18 cellular contexts compared by ENCODE assay signal in genomic region chr3:18989237-18989812, GRCh38.
DNase-seq lines count a peak whose midpoint lies in the region; ATAC-seq and TF ChIP-seq lines count a peak whose summit lies in the region.
"Had no signal": no experiment of that assay in that cellular context is flagged by ENCODE, and none has a peak within 500 bp of the region (broad histone marks: within the 10 kb centered on the region; RNA-seq: fewer than 3 reads in every experiment).

No MANE protein-coding gene starts in this region.

- no peak overlapping the region for H3K4ac ChIP-seq in mesenchymal stem cell (ENCODE audit: low read depth in 1 of 2, low read length in 2 of 2)

- H2BK120ac ChIP-seq in mesenchymal stem cell (ENCODE audit: low read depth, low read length): no peak overlapping the region

- no peak for TF ChIP-seq CTCF in activated CD8-positive, alpha-beta T cell treated with anti-CD3 and anti-CD28 coated beads for 36 hours (IDR thresholded peaks at IDR 0.05)
- TF ChIP-seq CTCF in right atrium auricular region (IDR thresholded peaks at IDR 0.05): no peak

- H2AFZ ChIP-seq in mesenchymal stem cell (ENCODE audit: low read depth, low read length): no peak overlapping the region

- H4K91ac ChIP-seq in mesenchymal stem cell (ENCODE audit: low read length): no peak overlapping the region

- H3K4me3 ChIP-seq in CD4-positive, alpha-beta memory T cell (ENCODE audit: low read length in 2 of 2): no peak overlapping the region
- no peak overlapping the region for H3K4me3 ChIP-seq in mesenchymal stem cell (ENCODE audit: insufficient read depth in 1 of 2, low read depth in 1 of 2, low read length in 2 of 2)
- no peak overlapping the region for H3K4me3 ChIP-seq in right atrium auricular region
- H3K4me3 ChIP-seq: GM12878 had no signal

- H3K4me2 ChIP-seq in mesenchymal stem cell (ENCODE audit: low read length, poor library complexity, severe bottlenecking): no peak overlapping the region
- H3K4me2 ChIP-seq: SK-N-SH had no signal

- H4K8ac ChIP-seq in mesenchymal stem cell (ENCODE audit: low read length): no peak overlapping the region

- CTCF ChIA-PET in CD4-positive, alpha-beta memory T cell (lab: Charles Lee; ENCODE audit: partially characterized antibody): interaction anchor here (1.2 to 1.7 kb wide), 3 partner anchors 14 to 142 kb away, joined by 5 to 6 read pairs (median 6); no protein-coding TSS in a partner anchor
- CTCF ChIA-PET in activated CD8-positive, alpha-beta T cell treated with anti-CD3 and anti-CD28 coated beads for 36 hours (lab: Charles Lee): interaction anchor here (0.6 to 2.8 kb wide), 19 partner anchors 18 to 1148 kb away, joined by 3 to 35 read pairs (median 4); no protein-coding TSS in a partner anchor

- no peaks in the 10 kb centered on the region for H3K4me1 ChIP-seq in CD4-positive, alpha-beta memory T cell (ENCODE audit: insufficient read depth, low read length)
- H3K4me1 ChIP-seq in mesenchymal stem cell (ENCODE audit: control insufficient read depth, insufficient read depth, low read depth, low read length): no peaks in the 10 kb centered on the region
- no peaks in the 10 kb centered on the region for H3K4me1 ChIP-seq in right atrium auricular region
- H3K4me1 ChIP-seq: parathyroid adenoma had no signal

- peak overlapping the region; percentile 81 for H3K27ac Mint-ChIP-seq in activated CD4-positive, alpha-beta T cell treated with anti-CD3 and anti-CD28 coated beads, Interleukin-2, amount 10 ng/mL, durations not matched to agents 24 days and 14 days
- H3K27ac Mint-ChIP-seq in CD4-positive, alpha-beta memory T cell: no peak overlapping the region
- H3K27ac Mint-ChIP-seq in activated CD8-positive, alpha-beta T cell treated with anti-CD3 and anti-CD28 coated beads for 36 hours: peak overlapping the region; percentile 79

- DNase-seq in activated CD4-positive, alpha-beta T cell treated with anti-CD3 and anti-CD28 coated beads, Interleukin-2, amount 10 ng/mL, durations not matched to agents 24 days and 14 days: peak; percentile 65
- DNase-seq in activated CD4-positive, alpha-beta T cell treated with anti-CD3 and anti-CD28 coated beads, Interleukin-2, amount 50 U/mL, for 48 hours: no peak
- no peak for DNase-seq in CD4-positive, alpha-beta memory T cell
- DNase-seq in activated CD8-positive, alpha-beta T cell treated with anti-CD3 and anti-CD28 coated beads for 36 hours: peak; percentile 30
- DNase-seq in mesenchymal stem cell (peak; percentile 51), right atrium auricular region (ENCODE audit: low spot score) (no peak)
- DNase-seq: activated gamma-delta T cell treated with Interleukin-2 at 50 U/mL for 16 hours; DMS79; right cardiac atrium; stimulated activated CD4-positive, alpha-beta T cell treated with anti-CD3 and anti-CD28 coated beads, Interleukin-12 subunit alpha, Interleukin-12 subunit beta, amount 100 ng/mL, for 4 hours; T-helper 9 cell; WERI-Rb-1 had no signal

- no peak overlapping the region for H2BK12ac ChIP-seq in mesenchymal stem cell (ENCODE audit: low read length in 2 of 2)

- H3K9me3 Mint-ChIP-seq in activated CD4-positive, alpha-beta T cell treated with anti-CD3 and anti-CD28 coated beads, Interleukin-2, amount 10 ng/mL, durations not matched to agents 24 days and 14 days: no peaks in the 10 kb centered on the region
- no peaks in the 10 kb centered on the region for H3K9me3 Mint-ChIP-seq in CD4-positive, alpha-beta memory T cell
- H3K9me3 Mint-ChIP-seq in activated CD8-positive, alpha-beta T cell treated with anti-CD3 and anti-CD28 coated beads for 36 hours: no peaks in the 10 kb centered on the region
- H3K9me3 Mint-ChIP-seq: neural crest cell had no signal

- H2BK15ac ChIP-seq in mesenchymal stem cell (ENCODE audit: low read depth, poor library complexity, severe bottlenecking): no peak overlapping the region

- H3K27me3 ChIP-seq in CD4-positive, alpha-beta memory T cell (ENCODE audit: insufficient read depth, low read length): peaks cover 6% of the 10 kb centered on the region
- peaks cover 0 to 5% of the 10 kb centered on the region in 2 experiments for H3K27me3 ChIP-seq in mesenchymal stem cell (ENCODE audit: control insufficient read depth in 1 of 2, insufficient read depth in 1 of 2, low read length in 2 of 2)
- no peaks in the 10 kb centered on the region for H3K27me3 ChIP-seq in right atrium auricular region

- peak; percentile 73 for ATAC-seq in activated CD8-positive, alpha-beta T cell treated with anti-CD3 and anti-CD28 coated beads for 36 hours
- no peak for ATAC-seq in GM18861 (IDR thresholded peaks at IDR 0.05; ENCODE audit: unreplicated experiment)
- no peak for ATAC-seq in HG02571 (IDR thresholded peaks at IDR 0.05; ENCODE audit: unreplicated experiment)
- ATAC-seq: right cardiac atrium had no signal

- no peaks in the 10 kb centered on the region for H3K9me3 ChIP-seq in CD4-positive, alpha-beta memory T cell (ENCODE audit: control insufficient read depth in 1 of 2, low read length in 2 of 2)
- H3K9me3 ChIP-seq in mesenchymal stem cell (ENCODE audit: control insufficient read depth, low read length) (no peaks in the 10 kb centered on the region), right atrium auricular region (no peaks in the 10 kb centered on the region)
- H3K9me3 ChIP-seq: SK-N-SH had no signal

- H3K4me1 Mint-ChIP-seq in activated CD4-positive, alpha-beta T cell treated with anti-CD3 and anti-CD28 coated beads, Interleukin-2, amount 10 ng/mL, durations not matched to agents 24 days and 14 days: peaks cover 24% of the 10 kb centered on the region
- H3K4me1 Mint-ChIP-seq in CD4-positive, alpha-beta memory T cell: peaks cover 2 to 15% (median 12%) of the 10 kb centered on the region in 4 donors
- H3K4me1 Mint-ChIP-seq in activated CD8-positive, alpha-beta T cell treated with anti-CD3 and anti-CD28 coated beads for 36 hours (ENCODE audit: low read depth): peaks cover 18% of the 10 kb centered on the region

- peaks cover 5% of the 10 kb centered on the region for H3K27me3 Mint-ChIP-seq in activated CD4-positive, alpha-beta T cell treated with anti-CD3 and anti-CD28 coated beads, Interleukin-2, amount 10 ng/mL, durations not matched to agents 24 days and 14 days
- peaks cover 18 to 26% of the 10 kb centered on the region in 2 donors for H3K27me3 Mint-ChIP-seq in CD4-positive, alpha-beta memory T cell
- peaks cover 16% of the 10 kb centered on the region for H3K27me3 Mint-ChIP-seq in activated CD8-positive, alpha-beta T cell treated with anti-CD3 and anti-CD28 coated beads for 36 hours

- H3K36me3 Mint-ChIP-seq in activated CD4-positive, alpha-beta T cell treated with anti-CD3 and anti-CD28 coated beads, Interleukin-2, amount 10 ng/mL, durations not matched to agents 24 days and 14 days (ENCODE audit: low read depth): no peaks in the 10 kb centered on the region
- no peaks in the 10 kb centered on the region for H3K36me3 Mint-ChIP-seq in CD4-positive, alpha-beta memory T cell
- H3K36me3 Mint-ChIP-seq in activated CD8-positive, alpha-beta T cell treated with anti-CD3 and anti-CD28 coated beads for 36 hours (ENCODE audit: low read depth): no peaks in the 10 kb centered on the region

- H3K4me3 Mint-ChIP-seq in activated CD4-positive, alpha-beta T cell treated with anti-CD3 and anti-CD28 coated beads, Interleukin-2, amount 10 ng/mL, durations not matched to agents 24 days and 14 days: peak overlapping the region; percentile 83
- H3K4me3 Mint-ChIP-seq in CD4-positive, alpha-beta memory T cell: peak overlapping the region in 6 of 8 donors; percentile 34 to 72 (median 64)
- H3K4me3 Mint-ChIP-seq in activated CD8-positive, alpha-beta T cell treated with anti-CD3 and anti-CD28 coated beads for 36 hours: peak overlapping the region; percentile 58
- H3K4me3 Mint-ChIP-seq: neural crest cell had no signal

- H2BK5ac ChIP-seq in mesenchymal stem cell (ENCODE audit: low read depth, low read length, poor library complexity, severe bottlenecking): no peak overlapping the region

- no peak overlapping the region for H3K14ac ChIP-seq in mesenchymal stem cell (ENCODE audit: low read length in 2 of 2)

- no peak overlapping the region for H3K27ac ChIP-seq in CD4-positive, alpha-beta memory T cell (ENCODE audit: low read depth, low read length)
- H3K27ac ChIP-seq in mesenchymal stem cell (ENCODE audit: low read length, poor library complexity, severe bottlenecking) (no peak overlapping the region), right atrium auricular region (no peak overlapping the region)
- H3K27ac ChIP-seq: parathyroid adenoma, WERI-Rb-1 had no signal

- no peak overlapping the region for H3K9ac ChIP-seq in mesenchymal stem cell (ENCODE audit: low read length)
- H3K9ac ChIP-seq: parathyroid adenoma, SK-N-SH had no signal

- intact Hi-C loops in activated CD4-positive, alpha-beta T cell treated with anti-CD3 and anti-CD28 coated beads, Interleukin-2, amount 10 ng/mL, durations not matched to agents 24 days and 14 days (cut with micrococcal nuclease): loop anchor here (2.0 to 10.0 kb wide), 11 partner anchors 119 to 1149 kb away; partner anchors contain the start of gene SATB1
- intact Hi-C loops in CD4-positive, alpha-beta memory T cell (cut with micrococcal nuclease): loop anchor here (2.0 to 10.0 kb wide), 3 partner anchors 143 to 565 kb away; partner anchors contain the start of gene SATB1
- intact Hi-C loops in activated CD8-positive, alpha-beta T cell treated with anti-CD3 and anti-CD28 coated beads for 36 hours (cut with micrococcal nuclease): loop anchor here (2.0 to 5.0 kb wide), 2 partner anchors 143 to 232 kb away; no protein-coding TSS in a partner anchor

- H2AK5ac ChIP-seq in mesenchymal stem cell (ENCODE audit: low read length, severe bottlenecking): no peak overlapping the region

- H3K36me3 ChIP-seq in CD4-positive, alpha-beta memory T cell (ENCODE audit: insufficient read depth, low read length): no peaks in the 10 kb centered on the region
- no peaks in the 10 kb centered on the region for H3K36me3 ChIP-seq in mesenchymal stem cell (ENCODE audit: control insufficient read depth in 1 of 2, insufficient read depth in 2 of 2, low read depth in 1 of 2, low read length in 2 of 2)
- no peaks in the 10 kb centered on the region for H3K36me3 ChIP-seq in right atrium auricular region
- H3K36me3 ChIP-seq: WERI-Rb-1 had no signal

- WGBS in mesenchymal stem cell: 56% methylated on average over 6 of the region's 7 CpGs

- H3K79me1 ChIP-seq in mesenchymal stem cell (replicated peaks; ENCODE audit: low read length, poor library complexity, severe bottlenecking): no peaks in the 10 kb centered on the region

- POLR2A ChIA-PET in CD4-positive, alpha-beta memory T cell (lab: Charles Lee; ENCODE audit: partially characterized antibody): no interaction called here
- POLR2A ChIA-PET in activated CD8-positive, alpha-beta T cell treated with anti-CD3 and anti-CD28 coated beads for 36 hours (lab: Charles Lee): interaction anchor here (0.6 to 1.1 kb wide), 3 partner anchors 253 to 597 kb away, joined by 3 to 4 read pairs (median 3); no protein-coding TSS in a partner anchor

- no peak overlapping the region for H3K23ac ChIP-seq in mesenchymal stem cell (ENCODE audit: low read length in 2 of 2)

- H3K18ac ChIP-seq in mesenchymal stem cell (ENCODE audit: low read depth in 1 of 2, low read length in 2 of 2): no peak overlapping the region

Comparison
In these comparisons a context has a peak if more than half of its experiments do, and no peak if none do; other contexts are left out.
1. DNase-seq: peak in activated CD4-positive, alpha-beta T cell treated with anti-CD3 and anti-CD28 coated beads, Interleukin-2, amount 10 ng/mL, durations not matched to agents 24 days and 14 days (single experiment), activated CD8-positive, alpha-beta T cell treated with anti-CD3 and anti-CD28 coated beads for 36 hours (single experiment) and mesenchymal stem cell (single experiment); none in activated CD4-positive, alpha-beta T cell treated with anti-CD3 and anti-CD28 coated beads, Interleukin-2, amount 50 U/mL, for 48 hours (0 of 2), CD4-positive, alpha-beta memory T cell (0 of 5) and right atrium auricular region (single experiment).
2. H3K27ac Mint-ChIP-seq: peak in activated CD4-positive, alpha-beta T cell treated with anti-CD3 and anti-CD28 coated beads, Interleukin-2, amount 10 ng/mL, durations not matched to agents 24 days and 14 days (single experiment) and activated CD8-positive, alpha-beta T cell treated with anti-CD3 and anti-CD28 coated beads for 36 hours (single experiment); none in CD4-positive, alpha-beta memory T cell (0 of 7).
3. Peak in every context shown above with its lines, with median percentiles within 50 percentile points of each other: H3K4me3 Mint-ChIP-seq.